ENCODE assay signal across 9 cellular contexts in genomic region chr13:110610955-110611595, GRCh38. TPM values are rescaled to one million over a fixed set of nuclear protein-coding genes. Genes with fewer than 3 reads are reported as not detected.
DNase-seq lines count a peak whose midpoint lies in the region; ATAC-seq and TF ChIP-seq lines count a peak whose summit lies in the region.
"Had no signal": no experiment of that assay in that cellular context is flagged by ENCODE, and none has a peak within 500 bp of the region (broad histone marks: within the 10 kb centered on the region; RNA-seq: fewer than 3 reads in every experiment).

No MANE protein-coding gene starts in this region.

- 73 to 83% (median 76%) methylated on average over 12 of the region's 12 CpGs for WGBS in spleen, 5 donors

- H3K27ac ChIP-seq in spleen: no peak overlapping the region

- intact Hi-C loops in activated CD4-positive, alpha-beta memory T cell treated with anti-CD3 and anti-CD28 coated beads for 36 hours (cut with micrococcal nuclease): loop anchor here (1.0 to 10.0 kb wide), 3 partner anchors 104 to 544 kb away; no protein-coding TSS in a partner anchor
- intact Hi-C loops in spleen (cut with DNase I; ENCODE audit: low total_unique reads): no loop called here

- TF ChIP-seq CTCF in AG09309 (IDR thresholded peaks at IDR 0.05; ENCODE audit: control insufficient read depth, insufficient read depth, low read depth, low read length, missing control alignments) (no peak), spleen (IDR thresholded peaks at IDR 0.05 in 8 of 11, conservative IDR thresholded peaks at IDR 0.05 in 3 of 11) (no peak)

- no peaks in the 10 kb centered on the region for H3K36me3 ChIP-seq in spleen

- H3K9me3 ChIP-seq in spleen: peaks cover 0 to 8% (median 0%) of the 10 kb centered on the region in 8 donors

- peak; percentile 48 for DNase-seq in AG09309 (ENCODE audit: low read depth)
- peak; percentile 55 for DNase-seq in activated CD4-positive, alpha-beta memory T cell treated with anti-CD3 and anti-CD28 coated beads for 36 hours
- DNase-seq in SHP77 treated with DMSO at 0.1 percent for 48 hours (lab: John Stamatoyannopoulos, UW): no peak
- DNase-seq in dermis blood vessel endothelial cell: no peak
- no peak for DNase-seq in spleen
- no peak for DNase-seq in DMS79 (lab: John Stamatoyannopoulos, UW)
- DNase-seq: NCI-H226 had no signal

- CTCF ChIA-PET in activated CD4-positive, alpha-beta memory T cell treated with anti-CD3 and anti-CD28 coated beads for 36 hours (lab: Charles Lee): interaction anchor here (1.7 kb wide), 1 partner anchor 17 kb away, joined by 6 read pairs; no protein-coding TSS in a partner anchor

- peak overlapping the region; percentile 26 for H3K4me3 ChIP-seq in AG09309 (ENCODE audit: control insufficient read depth, low read depth, low read length)
- peak overlapping the region in 2 of 8 donors; percentile 6 to 36 for H3K4me3 ChIP-seq in spleen

- no peaks in the 10 kb centered on the region for H3K27me3 ChIP-seq in spleen (replicated peaks in 1 of 7)

- ATAC-seq in GM19035 (IDR thresholded peaks at IDR 0.05; ENCODE audit: unreplicated experiment) (peak; percentile 48), HG03342 (IDR thresholded peaks at IDR 0.05; ENCODE audit: unreplicated experiment) (peak; percentile 32)

- TF ChIP-seq POLR2A in spleen (IDR thresholded peaks at IDR 0.05): no peak

- peaks cover 17% of the 10 kb centered on the region for H3K4me1 Mint-ChIP-seq in activated CD4-positive, alpha-beta memory T cell treated with anti-CD3 and anti-CD28 coated beads for 36 hours (ENCODE audit: low read depth)

- H3K4me1 ChIP-seq in spleen: peaks cover 0 to 21% (median 9%) of the 10 kb centered on the region in 6 donors

- H3K36me3 Mint-ChIP-seq in activated CD4-positive, alpha-beta memory T cell treated with anti-CD3 and anti-CD28 coated beads for 36 hours: peaks cover 2% of the 10 kb centered on the region

- peaks cover 4% of the 10 kb centered on the region for H3K9me3 Mint-ChIP-seq in activated CD4-positive, alpha-beta memory T cell treated with anti-CD3 and anti-CD28 coated beads for 36 hours

- H3K27ac Mint-ChIP-seq in activated CD4-positive, alpha-beta memory T cell treated with anti-CD3 and anti-CD28 coated beads for 36 hours: peak overlapping the region; percentile 68

- no peak overlapping the region for H3K4me3 Mint-ChIP-seq in activated CD4-positive, alpha-beta memory T cell treated with anti-CD3 and anti-CD28 coated beads for 36 hours

- H3K27me3 Mint-ChIP-seq in activated CD4-positive, alpha-beta memory T cell treated with anti-CD3 and anti-CD28 coated beads for 36 hours: no peaks in the 10 kb centered on the region

- POLR2A ChIA-PET in activated CD4-positive, alpha-beta memory T cell treated with anti-CD3 and anti-CD28 coated beads for 36 hours (lab: Charles Lee): no interaction called here

RNA-seq across cellular contexts. Expression of gene NAXD, which starts 4.3 kb away (rescaled TPM):
- total RNA-seq in activated CD4-positive, alpha-beta memory T cell treated with anti-CD3 and anti-CD28 coated beads for 36 hours: 10 to 100 TPM; 22.6 to 22.9 TPM
- total RNA-seq in dermis blood vessel endothelial cell (23.8 and 24.8 TPM in 2 replicates), spleen (10 to 100 TPM; 27.1 to 35.5 (median 34.0) TPM)
- 10 to 100 TPM; 25.1 to 40.9 (median 35.8) TPM for polyA plus RNA-seq in spleen

RNA-seq across cellular contexts. Expression of gene RAB20, which starts 49.6 kb away (rescaled TPM):
- total RNA-seq in activated CD4-positive, alpha-beta memory T cell treated with anti-CD3 and anti-CD28 coated beads for 36 hours: 1 to 10 TPM; 1.4 to 2.1 TPM
- 1.3 and 1.5 TPM in 2 replicates for total RNA-seq in dermis blood vessel endothelial cell
- 10 to 100 TPM; 46.9 to 96.4 (median 61.1) TPM for total RNA-seq in spleen
- polyA plus RNA-seq in spleen: 10 to 100 TPM; 19.1 to 49.0 (median 39.6) TPM

Comparison
In these comparisons a context has a peak if more than half of its experiments do, and no peak if none do; other contexts are left out.
1. DNase-seq: peak in AG09309 (single experiment) and activated CD4-positive, alpha-beta memory T cell treated with anti-CD3 and anti-CD28 coated beads for 36 hours (single experiment); none in SHP77 treated with DMSO at 0.1 percent for 48 hours (single experiment), dermis blood vessel endothelial cell (single experiment), spleen (single experiment) and DMS79 (single experiment).
2. RNA of gene RAB20, which starts 49.6 kb away (total RNA-seq): 46.9 to 96.4 TPM in spleen; 1.4 to 2.1 TPM in activated CD4-positive, alpha-beta memory T cell treated with anti-CD3 and anti-CD28 coated beads for 36 hours and 1.3 to 1.5 TPM in dermis blood vessel endothelial cell; every median in the first group is over 10 times any median in the second.